1 cellular context compared by ENCODE assay signal in genomic region chr1:104991702-104992101, GRCh38.
TF ChIP-seq lines count a peak whose summit lies in the region.

No MANE protein-coding gene starts in this region.

TF ChIP-seq in HEK293, 187 proteins besides CTCF, POLR2A, EP300 and RAD21 (continued from another document):
- TF ChIP-seq REST (tag by site-specific recombination; IDR thresholded peaks at IDR 0.05) (no peak), ZNF426 (tag by site-specific recombination; IDR thresholded peaks at IDR 0.05) (no peak), ZNF529 (tag by site-specific recombination; IDR thresholded peaks at IDR 0.05; ENCODE audit: insufficient replicate concordance) (no peak), ZNF621 (tag by site-specific recombination; IDR thresholded peaks at IDR 0.05) (no peak), ZNF366 (tag by site-specific recombination; conservative IDR thresholded peaks at IDR 0.05) (peak; percentile 43; the same call in 1 of the 2 replicates), OSR2 (tag by site-specific recombination; IDR thresholded peaks at IDR 0.05) (peak; percentile 92), ZNF560 (tag by site-specific recombination; IDR thresholded peaks at IDR 0.05; ENCODE audit: borderline replicate concordance) (no peak)
- TF ChIP-seq, protein P1, sequence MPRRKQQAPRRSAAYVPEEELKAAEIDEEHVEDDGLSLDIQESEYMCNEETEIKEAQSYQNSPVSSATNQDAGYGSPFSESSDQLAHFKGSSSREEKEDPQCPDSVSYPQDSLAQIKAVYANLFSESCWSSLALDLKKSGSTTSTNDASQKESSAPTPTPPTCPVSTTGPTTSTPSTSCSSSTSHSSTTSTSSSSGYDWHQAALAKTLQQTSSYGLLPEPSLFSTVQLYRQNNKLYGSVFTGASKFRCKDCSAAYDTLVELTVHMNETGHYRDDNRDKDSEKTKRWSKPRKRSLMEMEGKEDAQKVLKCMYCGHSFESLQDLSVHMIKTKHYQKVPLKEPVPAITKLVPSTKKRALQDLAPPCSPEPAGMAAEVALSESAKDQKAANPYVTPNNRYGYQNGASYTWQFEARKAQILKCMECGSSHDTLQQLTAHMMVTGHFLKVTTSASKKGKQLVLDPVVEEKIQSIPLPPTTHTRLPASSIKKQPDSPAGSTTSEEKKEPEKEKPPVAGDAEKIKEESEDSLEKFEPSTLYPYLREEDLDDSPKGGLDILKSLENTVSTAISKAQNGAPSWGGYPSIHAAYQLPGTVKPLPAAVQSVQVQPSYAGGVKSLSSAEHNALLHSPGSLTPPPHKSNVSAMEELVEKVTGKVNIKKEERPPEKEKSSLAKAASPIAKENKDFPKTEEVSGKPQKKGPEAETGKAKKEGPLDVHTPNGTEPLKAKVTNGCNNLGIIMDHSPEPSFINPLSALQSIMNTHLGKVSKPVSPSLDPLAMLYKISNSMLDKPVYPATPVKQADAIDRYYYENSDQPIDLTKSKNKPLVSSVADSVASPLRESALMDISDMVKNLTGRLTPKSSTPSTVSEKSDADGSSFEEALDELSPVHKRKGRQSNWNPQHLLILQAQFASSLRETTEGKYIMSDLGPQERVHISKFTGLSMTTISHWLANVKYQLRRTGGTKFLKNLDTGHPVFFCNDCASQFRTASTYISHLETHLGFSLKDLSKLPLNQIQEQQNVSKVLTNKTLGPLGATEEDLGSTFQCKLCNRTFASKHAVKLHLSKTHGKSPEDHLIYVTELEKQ (tag by site-specific recombination; IDR thresholded peaks at IDR 0.05; ENCODE audit: borderline replicate concordance), result peak; percentile 35; the same call in 1 of the 2 replicates
- TF ChIP-seq, protein P2, sequence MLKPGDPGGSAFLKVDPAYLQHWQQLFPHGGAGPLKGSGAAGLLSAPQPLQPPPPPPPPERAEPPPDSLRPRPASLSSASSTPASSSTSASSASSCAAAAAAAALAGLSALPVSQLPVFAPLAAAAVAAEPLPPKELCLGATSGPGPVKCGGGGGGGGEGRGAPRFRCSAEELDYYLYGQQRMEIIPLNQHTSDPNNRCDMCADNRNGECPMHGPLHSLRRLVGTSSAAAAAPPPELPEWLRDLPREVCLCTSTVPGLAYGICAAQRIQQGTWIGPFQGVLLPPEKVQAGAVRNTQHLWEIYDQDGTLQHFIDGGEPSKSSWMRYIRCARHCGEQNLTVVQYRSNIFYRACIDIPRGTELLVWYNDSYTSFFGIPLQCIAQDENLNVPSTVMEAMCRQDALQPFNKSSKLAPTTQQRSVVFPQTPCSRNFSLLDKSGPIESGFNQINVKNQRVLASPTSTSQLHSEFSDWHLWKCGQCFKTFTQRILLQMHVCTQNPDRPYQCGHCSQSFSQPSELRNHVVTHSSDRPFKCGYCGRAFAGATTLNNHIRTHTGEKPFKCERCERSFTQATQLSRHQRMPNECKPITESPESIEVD (tag by site-specific recombination; IDR thresholded peaks at IDR 0.05), result peak; percentile 84
